21 cellular contexts compared by ENCODE assay signal in genomic region chr11:94792453-94792852, GRCh38. TPM values are rescaled to one million over a fixed set of nuclear protein-coding genes. Genes with fewer than 3 reads are reported as not detected.
DNase-seq lines count a peak whose midpoint lies in the region; ATAC-seq and TF ChIP-seq lines count a peak whose summit lies in the region.
"Had no signal": no experiment of that assay in that cellular context is flagged by ENCODE, and none has a peak within 500 bp of the region (broad histone marks: within the 10 kb centered on the region; RNA-seq: fewer than 3 reads in every experiment).

No MANE protein-coding gene starts in this region.

- no peaks in the 10 kb centered on the region for H3K9me3 ChIP-seq in right cardiac atrium (ENCODE audit: control insufficient read depth, low read length)
- H3K9me3 ChIP-seq in mammary epithelial cell (replicated peaks; ENCODE audit: insufficient read depth, low read length) = no peaks in the 10 kb centered on the region
- H3K9me3 ChIP-seq: spleen had no signal

- no peak for ATAC-seq in right cardiac atrium
- ATAC-seq: natural killer cell, T-helper 17 cell had no signal

- peaks cover 13% of the 10 kb centered on the region for H3K36me3 Mint-ChIP-seq in nephron progenitor cell (ENCODE audit: low read depth)
- H3K36me3 Mint-ChIP-seq: natural killer cell had no signal

- in situ Hi-C loops in mammary epithelial cell (cut with MboI; ENCODE audit: low sequenced_read_pairs in 2 of 2) = no loop called here

- intact Hi-C loops in right cardiac atrium (cut with DNase I) = loop anchor here in 2 of 4 donors (5.0 to 10.0 kb wide), 2 partner anchors 45 to 62 kb away; no protein-coding TSS in a partner anchor
- intact Hi-C loops in cardiac septum (cut with DNase I) = no loop called here
- intact Hi-C loops in mammary epithelial cell (cut with micrococcal nuclease) = no loop called here

- H3K27me3 ChIP-seq in right cardiac atrium (ENCODE audit: control insufficient read depth, insufficient read depth) (no peaks in the 10 kb centered on the region), mammary epithelial cell (ENCODE audit: insufficient read depth, low read length) (no peaks in the 10 kb centered on the region)
- H3K27me3 ChIP-seq: SJCRH30, spleen had no signal

- H3K36me3 ChIP-seq in mammary epithelial cell (ENCODE audit: insufficient read depth, low read length) = no peaks in the 10 kb centered on the region
- H3K36me3 ChIP-seq: spleen had no signal

- no peaks in the 10 kb centered on the region for H3K9me3 Mint-ChIP-seq in nephron progenitor cell
- H3K9me3 Mint-ChIP-seq: activated CD4-positive, alpha-beta memory T cell treated with anti-CD3 and anti-CD28 coated beads, Interleukin-2, amount 10 ng/mL, durations not matched to agents 7 days and 5 days; dendritic cell treated with granulocyte-macrophage colony-stimulating factor and Interleukin-4, amounts not matched to agents 40 ng/mL and 50 ng/mL, for 4 days; natural killer cell had no signal

- no peak overlapping the region for H3K9ac ChIP-seq in mammary epithelial cell (ENCODE audit: insufficient read depth, low read length)

- DNase-seq in right cardiac atrium (no peak), cardiac septum (ENCODE audit: low spot score) (no peak), mammary epithelial cell (no peak), nephron progenitor cell (no peak), D341Med (ENCODE audit: low spot score) (no peak), NCI-H524 treated with DMSO at 0.1 percent for 48 hours (lab: John Stamatoyannopoulos, UW) (no peak)
- no peak for DNase-seq in activated CD4-positive, alpha-beta T cell treated with anti-CD3 and anti-CD28 coated beads, Interleukin-2, amount 50 U/mL, for 4 hours
- no peak for DNase-seq in activated CD4-positive, CD25-positive, alpha-beta regulatory T cell (lab: John Stamatoyannopoulos, UW)
- DNase-seq: activated CD4-positive, alpha-beta memory T cell treated with anti-CD3 and anti-CD28 coated beads, Interleukin-2, amount 10 ng/mL, durations not matched to agents 7 days and 5 days; activated gamma-delta T cell treated with Interleukin-2 at 50 U/mL for 16 hours; activated T-cell treated with anti-CD3 and anti-CD28 coated beads for 4 hours; C1 segment of cervical spinal cord; Calu3; mesendoderm; natural killer cell; NCI-H1436; SJCRH30; spleen; stimulated activated CD4-positive, alpha-beta T cell treated with anti-CD3 and anti-CD28 coated beads, Interleukin-4, amount 100 ng/mL, for 24 hours; T-helper 17 cell had no signal

- H4K20me1 ChIP-seq in mammary epithelial cell (ENCODE audit: insufficient read depth, low read length) = peaks cover 19% of the 10 kb centered on the region

- 82% methylated on average over 3 of the region's 3 CpGs for WGBS in right cardiac atrium
- 98% methylated on average over 3 of the region's 3 CpGs for WGBS in mammary epithelial cell (ENCODE audit: low coverage, missing lambda C conversion rate)

- peaks cover 42% of the 10 kb centered on the region for H3K4me1 Mint-ChIP-seq in nephron progenitor cell
- H3K4me1 Mint-ChIP-seq: activated CD4-positive, alpha-beta memory T cell treated with anti-CD3 and anti-CD28 coated beads, Interleukin-2, amount 10 ng/mL, durations not matched to agents 7 days and 5 days; T-helper 17 cell had no signal

- peaks cover 97% of the 10 kb centered on the region for H3K79me2 ChIP-seq in mammary epithelial cell (ENCODE audit: insufficient read depth, low read length)

- no peak overlapping the region for H3K4me3 Mint-ChIP-seq in nephron progenitor cell
- H3K4me3 Mint-ChIP-seq: activated CD4-positive, alpha-beta memory T cell treated with anti-CD3 and anti-CD28 coated beads, Interleukin-2, amount 10 ng/mL, durations not matched to agents 7 days and 5 days; dendritic cell treated with granulocyte-macrophage colony-stimulating factor and Interleukin-4, amounts not matched to agents 40 ng/mL and 50 ng/mL, for 4 days; natural killer cell; T-helper 17 cell had no signal

- no TSS peak for BruUV-seq in mammary epithelial cell (replicated peaks; lab: Mats Ljungman, UMichigan)

- dilution Hi-C loops in mammary epithelial cell (cut with HindIII; ENCODE audit: low sequenced_read_pairs) = no loop called here

- CTCF ChIA-PET in mammary epithelial cell (lab: Charles Lee; ENCODE audit: low non-redundant PET) = no interaction called here

- no peak overlapping the region for H3K4me2 ChIP-seq in mammary epithelial cell (ENCODE audit: insufficient read depth, low read depth, low read length)

- peaks cover 29% of the 10 kb centered on the region for H3K4me1 ChIP-seq in right cardiac atrium (ENCODE audit: control insufficient read depth, insufficient read depth, low read length)
- H3K4me1 ChIP-seq in mammary epithelial cell (ENCODE audit: insufficient read depth, low read length) = peaks cover 90% of the 10 kb centered on the region

- peak overlapping the region; percentile 43 for H3K27ac Mint-ChIP-seq in nephron progenitor cell
- H3K27ac Mint-ChIP-seq: activated CD4-positive, alpha-beta memory T cell treated with anti-CD3 and anti-CD28 coated beads, Interleukin-2, amount 10 ng/mL, durations not matched to agents 7 days and 5 days; dendritic cell treated with granulocyte-macrophage colony-stimulating factor and Interleukin-4, amounts not matched to agents 40 ng/mL and 50 ng/mL, for 4 days; natural killer cell; T-helper 17 cell had no signal

- no peak overlapping the region for H2AFZ ChIP-seq in mammary epithelial cell (ENCODE audit: low read depth, low read length)

- no peak for TF ChIP-seq CTCF in mammary epithelial cell (conservative IDR thresholded peaks at IDR 0.05 in 1 of 2, IDR thresholded peaks at IDR 0.05 in 1 of 2; ENCODE audit: extremely low read depth in 1 of 2, insufficient read depth in 1 of 2, low read depth in 1 of 2, low read length in 2 of 2)
- no peak for TF ChIP-seq CTCF in nephron progenitor cell (IDR thresholded peaks at IDR 0.05)

- H3K27ac ChIP-seq in right cardiac atrium (ENCODE audit: low read length) (peak overlapping the region; percentile 36), mammary epithelial cell (ENCODE audit: insufficient read depth, low read depth, low read length) (peak overlapping the region; percentile 0)
- H3K27ac ChIP-seq: SJCRH30 had no signal

- no peaks in the 10 kb centered on the region for H3K27me3 Mint-ChIP-seq in nephron progenitor cell (ENCODE audit: low read depth, poor library complexity)
- H3K27me3 Mint-ChIP-seq: dendritic cell treated with granulocyte-macrophage colony-stimulating factor and Interleukin-4, amounts not matched to agents 40 ng/mL and 50 ng/mL, for 4 days had no signal

- no peak overlapping the region for H3K4me3 ChIP-seq in right cardiac atrium (ENCODE audit: low read length)
- no peak overlapping the region for H3K4me3 ChIP-seq in mammary epithelial cell (replicated peaks in 1 of 3; ENCODE audit: insufficient read depth in 1 of 3, low read depth in 2 of 3, low read length in 3 of 3)
- H3K4me3 ChIP-seq: SJCRH30, spleen had no signal

RNA-seq across cellular contexts. Expression of gene AMOTL1, which starts 24.3 kb away (rescaled TPM):
- 10 to 100 TPM; 46.6 to 84.1 (median 55.3) TPM for total RNA-seq in right cardiac atrium
- 15.2 TPM for polyA plus RNA-seq in right cardiac atrium
- 60.1 TPM for total RNA-seq in cardiac septum
- total RNA-seq in mammary epithelial cell = 100 to 1,000 TPM; 181 to 201 TPM
- 87.4 TPM for polyA plus RNA-seq in mammary epithelial cell
- polyA minus RNA-seq in mammary epithelial cell = 304 TPM
